In the genomic region with DNA sequence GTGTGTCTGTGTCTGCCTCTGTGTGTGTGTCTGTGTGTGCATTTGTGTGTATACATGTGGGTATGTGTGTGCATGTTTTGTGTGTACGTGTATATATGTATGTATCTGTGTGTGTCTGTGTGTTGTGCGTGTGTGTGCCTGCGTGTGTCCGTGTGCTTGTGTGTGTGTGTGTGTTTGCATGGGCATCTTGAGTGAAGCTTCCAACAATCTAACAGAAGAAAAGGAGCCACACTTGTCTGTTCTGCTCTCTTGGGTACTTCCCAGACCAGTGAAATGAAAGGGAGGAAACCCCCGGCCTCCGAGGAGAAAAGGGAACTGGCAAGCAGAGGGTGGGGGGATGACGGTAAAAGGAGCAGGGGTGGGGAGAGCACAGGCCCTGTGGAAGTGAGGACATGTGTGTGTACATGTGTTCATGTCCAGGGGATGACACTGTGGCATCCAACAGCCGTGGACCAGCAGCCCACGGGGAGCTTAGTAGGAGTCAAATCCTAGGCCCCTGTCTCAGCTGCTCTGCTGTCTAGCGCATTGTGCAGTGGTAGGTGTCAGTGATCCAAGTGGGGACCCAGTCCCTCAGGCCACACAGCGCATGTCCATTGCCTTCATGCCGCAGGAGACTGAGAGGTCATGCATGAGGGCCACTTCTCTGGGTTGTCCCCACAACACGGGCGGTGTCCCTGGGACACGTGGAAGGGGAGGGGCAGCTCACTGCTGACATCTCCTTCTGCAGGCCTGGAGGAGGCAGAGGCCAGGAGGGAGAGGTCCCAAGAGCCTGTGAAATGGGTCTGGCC, we compare ENCODE assay signal across 12 cellular contexts. TPM values are rescaled to one million over a fixed set of nuclear protein-coding genes. Genes with fewer than 3 reads are reported as not detected.
DNase-seq lines count a peak whose midpoint lies in the region; FAIRE-seq and TF ChIP-seq lines count a peak whose summit lies in the region.
"Had no signal": no experiment of that assay in that cellular context is flagged by ENCODE, and none has a peak within 500 bp of the region (broad histone marks: within the 10 kb centered on the region; RNA-seq: fewer than 3 reads in every experiment).

No MANE protein-coding gene starts in this region.

- WGBS in mesenchymal stem cell, result 79% methylated on average over 13 of the region's 15 CpGs

- CTCF ChIA-PET in endothelial cell of umbilical vein (lab: Charles Lee), result no interaction called here

- intact Hi-C loops in endothelial cell of umbilical vein (cut with micrococcal nuclease), result no loop called here

- TF ChIP-seq POLR2A in GM12891 (IDR thresholded peaks at IDR 0.05; ENCODE audit: low read depth, low read length), result 0 out of 2 replicates have a peak, but pooled peaks have one; percentile 33
- TF ChIP-seq POLR2A in endothelial cell of umbilical vein (IDR thresholded peaks at IDR 0.05; ENCODE audit: low read depth, low read length), result no peak

- H3K9me3 ChIP-seq in endothelial cell of umbilical vein (replicated peaks; ENCODE audit: control insufficient read depth, insufficient read depth, low read length) (no peaks in the 10 kb centered on the region), osteoblast (ENCODE audit: low read depth, low read length) (no peaks in the 10 kb centered on the region), mesenchymal stem cell (ENCODE audit: control insufficient read depth, low read length) (peaks cover 7% of the 10 kb centered on the region)
- H3K9me3 ChIP-seq: SJSA1 had no signal

- DNase-seq in GM12891 (ENCODE audit: insufficient read length, low spot score) (no peak), KBM-7 (peak; percentile 70), endothelial cell of umbilical vein (ENCODE audit: low read depth, low spot score) (peak; percentile 5), osteoblast (ENCODE audit: insufficient read length, low spot score, missing footprints) (peak; percentile 35), mesenchymal stem cell (no peak), hepatic stellate cell (ENCODE audit: low spot score) (no peak), cerebellum (ENCODE audit: low spot score) (no peak)
- no peak for DNase-seq in central memory CD4-positive, alpha-beta T cell
- DNase-seq: foreskin fibroblast, NCI-H2171 treated with DMSO at 0.1 percent for 48 hours had no signal

- H2AK5ac ChIP-seq in mesenchymal stem cell (ENCODE audit: low read length, severe bottlenecking), result no peak overlapping the region

- H3K27me3 ChIP-seq in endothelial cell of umbilical vein (ENCODE audit: control insufficient read depth in 2 of 2, insufficient read depth in 2 of 2, low read length in 2 of 2), result no peaks in the 10 kb centered on the region
- peaks cover 3% of the 10 kb centered on the region for H3K27me3 ChIP-seq in osteoblast (ENCODE audit: insufficient read depth, low read length)
- peaks cover 40 to 71% of the 10 kb centered on the region in 2 experiments for H3K27me3 ChIP-seq in mesenchymal stem cell (ENCODE audit: control insufficient read depth in 1 of 2, insufficient read depth in 1 of 2, low read length in 2 of 2)

- H4K8ac ChIP-seq in mesenchymal stem cell (ENCODE audit: low read length), result no peak overlapping the region

- dilution Hi-C loops in endothelial cell of umbilical vein (cut with MboI; ENCODE audit: extremely low pct_ligation_motif_present, low sequenced_read_pairs), result no loop called here

- no TSS peak for BruUV-seq in endothelial cell of umbilical vein (replicated peaks; lab: Mats Ljungman, UMichigan)

- H3K23ac ChIP-seq in mesenchymal stem cell (ENCODE audit: low read length in 2 of 2), result no peak overlapping the region

- no peak overlapping the region for H2BK12ac ChIP-seq in mesenchymal stem cell (ENCODE audit: low read length in 2 of 2)

- no peak overlapping the region for H4K91ac ChIP-seq in mesenchymal stem cell (ENCODE audit: low read length)

- peak overlapping the region in 1 of 2 experiments; percentile 35 for H3K14ac ChIP-seq in mesenchymal stem cell (ENCODE audit: low read length in 2 of 2)

- H3K79me2 ChIP-seq in endothelial cell of umbilical vein (ENCODE audit: control insufficient read depth, insufficient read depth, low read length) (no peaks in the 10 kb centered on the region), osteoblast (ENCODE audit: insufficient read depth, low read length) (no peaks in the 10 kb centered on the region)

- H3K4me1 ChIP-seq in endothelial cell of umbilical vein (ENCODE audit: control insufficient read depth, extremely low read depth, insufficient read depth, low read length), result no peaks in the 10 kb centered on the region
- peaks cover 3% of the 10 kb centered on the region for H3K4me1 ChIP-seq in osteoblast (ENCODE audit: insufficient read depth, low read length)
- peaks cover 6% of the 10 kb centered on the region for H3K4me1 ChIP-seq in mesenchymal stem cell (ENCODE audit: control insufficient read depth, insufficient read depth, low read depth, low read length)

- H4K20me1 ChIP-seq in endothelial cell of umbilical vein (replicated peaks; ENCODE audit: control insufficient read depth, extremely low read depth, insufficient read depth, low read length) (no peaks in the 10 kb centered on the region), osteoblast (ENCODE audit: insufficient read depth, low read length) (no peaks in the 10 kb centered on the region)

- no peaks in the 10 kb centered on the region for H3K9me1 ChIP-seq in endothelial cell of umbilical vein (replicated peaks; ENCODE audit: control insufficient read depth, extremely low read depth, insufficient read depth, low read length)

- H3K27ac ChIP-seq in endothelial cell of umbilical vein (ENCODE audit: insufficient read depth, low read depth, low read length), result no peak overlapping the region
- no peak overlapping the region for H3K27ac ChIP-seq in osteoblast (ENCODE audit: low read depth, low read length)
- no peak overlapping the region for H3K27ac ChIP-seq in mesenchymal stem cell (ENCODE audit: low read length, poor library complexity, severe bottlenecking)
- H3K27ac ChIP-seq: SJSA1 had no signal

- no peaks in the 10 kb centered on the region for H3K79me1 ChIP-seq in mesenchymal stem cell (replicated peaks; ENCODE audit: low read length, poor library complexity, severe bottlenecking)

- TF ChIP-seq CTCF in endothelial cell of umbilical vein (IDR thresholded peaks at IDR 0.05; ENCODE audit: extremely low read depth in 1 of 2, insufficient read depth in 1 of 2, low read depth in 1 of 2, low read length in 2 of 2) (no peak), osteoblast (IDR thresholded peaks at IDR 0.05; ENCODE audit: extremely low read depth, low read depth, low read length) (no peak)

- H3K36me3 ChIP-seq in endothelial cell of umbilical vein (ENCODE audit: control insufficient read depth in 2 of 2, extremely low read depth in 1 of 2, insufficient read depth in 2 of 2, low read length in 2 of 2) (peaks cover 6 to 18% of the 10 kb centered on the region in 2 experiments), osteoblast (ENCODE audit: insufficient read depth, low read length) (no peaks in the 10 kb centered on the region), mesenchymal stem cell (ENCODE audit: control insufficient read depth in 1 of 2, insufficient read depth in 2 of 2, low read depth in 1 of 2, low read length in 2 of 2) (no peaks in the 10 kb centered on the region)
- H3K36me3 ChIP-seq: SJSA1 had no signal

- H2AFZ ChIP-seq in endothelial cell of umbilical vein (ENCODE audit: low read depth, low read length), result no peak overlapping the region
- no peak overlapping the region for H2AFZ ChIP-seq in osteoblast (ENCODE audit: low read length)
- H2AFZ ChIP-seq in mesenchymal stem cell (ENCODE audit: low read depth, low read length), result no peak overlapping the region

- POLR2A ChIA-PET in endothelial cell of umbilical vein (lab: Charles Lee), result no interaction called here

- no peak overlapping the region for H2BK15ac ChIP-seq in mesenchymal stem cell (ENCODE audit: low read depth, poor library complexity, severe bottlenecking)

- H3K4me2 ChIP-seq in endothelial cell of umbilical vein (ENCODE audit: insufficient read depth, low read length) (no peak overlapping the region), osteoblast (ENCODE audit: insufficient read depth, low read length) (no peak overlapping the region), mesenchymal stem cell (ENCODE audit: low read length, poor library complexity, severe bottlenecking) (no peak overlapping the region)

- H3K18ac ChIP-seq in mesenchymal stem cell (ENCODE audit: low read depth in 1 of 2, low read length in 2 of 2), result no peak overlapping the region

- H3K4ac ChIP-seq in mesenchymal stem cell (ENCODE audit: low read depth in 1 of 2, low read length in 2 of 2), result no peak overlapping the region

- H3K4me3 ChIP-seq in endothelial cell of umbilical vein (replicated peaks in 1 of 3; ENCODE audit: insufficient read depth in 1 of 3, low read depth in 1 of 3, low read length in 3 of 3), result no peak overlapping the region
- no peak overlapping the region for H3K4me3 ChIP-seq in osteoblast (ENCODE audit: insufficient read depth, low read length)
- H3K4me3 ChIP-seq in mesenchymal stem cell (ENCODE audit: insufficient read depth in 1 of 2, low read depth in 1 of 2, low read length in 2 of 2), result no peak overlapping the region
- H3K4me3 ChIP-seq: SJSA1 had no signal

- H3K9ac ChIP-seq in endothelial cell of umbilical vein (replicated peaks; ENCODE audit: extremely low read depth, insufficient read depth, low read length), result no peak overlapping the region
- no peak overlapping the region for H3K9ac ChIP-seq in mesenchymal stem cell (ENCODE audit: low read length)

- in situ Hi-C loops in KBM-7 (cut with MboI; ENCODE audit: low pct_unique_long_range_greater_than_20kb, low sequenced_read_pairs), result no loop called here

- H2BK5ac ChIP-seq in mesenchymal stem cell (ENCODE audit: low read depth, low read length, poor library complexity, severe bottlenecking), result no peak overlapping the region

- FAIRE-seq in GM12891 (lab: Jason Lieb, UNC) (peak; percentile 92), endothelial cell of umbilical vein (lab: Jason Lieb, UNC) (no peak)

- no peak overlapping the region for H2BK120ac ChIP-seq in mesenchymal stem cell (ENCODE audit: low read depth, low read length)

TF ChIP-seq in GM12891, 5 proteins besides CTCF, POLR2A, EP300 and RAD21 (continues in another document):
- TF ChIP-seq SPI1 (IDR thresholded peaks at IDR 0.05; ENCODE audit: low read depth, low read length), result peak; percentile 94

TF ChIP-seq in endothelial cell of umbilical vein, 7 proteins besides CTCF, POLR2A, EP300 and RAD21 (continues in another document):
- TF ChIP-seq MYC (IDR thresholded peaks at IDR 0.05; ENCODE audit: low read depth, low read length), result no peak

RNA-seq across cellular contexts. Expression of a gene that starts 8.1 kb away (rescaled TPM):
- 5.5 TPM for polyA plus RNA-seq in GM12891 (2012; ENCODE audit: low read depth, missing spikeins)
- 20.6 and 24.9 TPM in 2 replicates for total RNA-seq in endothelial cell of umbilical vein
- polyA plus RNA-seq in endothelial cell of umbilical vein, result 68.2 and 100 TPM in 2 replicates
- 31.6 and 44.4 TPM in 2 replicates for polyA plus RNA-seq in endothelial cell of umbilical vein (2011; cell fraction: cytosol; rRNA removed)
- polyA plus RNA-seq in endothelial cell of umbilical vein (2011; cell fraction: nucleus; rRNA removed), result 67.6 and 71.3 TPM in 2 replicates
- polyA plus RNA-seq in endothelial cell of umbilical vein (2012), result 33.4 and 53.4 TPM in 2 replicates
- polyA minus RNA-seq in endothelial cell of umbilical vein, result 68.3 and 84.4 TPM in 2 replicates
- polyA minus RNA-seq in endothelial cell of umbilical vein (2011; cell fraction: cytosol; rRNA and poly(A)+ RNA removed), result not detected
- 19.7 and 28.6 TPM in 2 replicates for polyA minus RNA-seq in endothelial cell of umbilical vein (2011; cell fraction: nucleus; rRNA and poly(A)+ RNA removed)
- total RNA-seq in osteoblast, result 1.1 and 1.2 TPM in 2 replicates
- not detected for polyA plus RNA-seq in mesenchymal stem cell (2013, experiment 1 of 2)
- not detected for polyA plus RNA-seq in mesenchymal stem cell (2013, experiment 2 of 2)
- 1.00 TPM for total RNA-seq in cerebellum
- total RNA-seq: HT-29 had no signal

Comparison
In these comparisons a context has a peak if more than half of its experiments do, and no peak if none do; other contexts are left out.
1. DNase-seq: peak in KBM-7 (single experiment), endothelial cell of umbilical vein (single experiment) and osteoblast (single experiment); none in GM12891 (single experiment), mesenchymal stem cell (single experiment), hepatic stellate cell (single experiment), central memory CD4-positive, alpha-beta T cell (single experiment) and cerebellum (single experiment).